ENCODE assay signal across 17 cellular contexts in genomic region chr11:64384039-64384737, GRCh38. TPM values are rescaled to one million over a fixed set of nuclear protein-coding genes. Genes with fewer than 3 reads are reported as not detected.
DNase-seq lines count a peak whose midpoint lies in the region; ATAC-seq, FAIRE-seq and TF ChIP-seq lines count a peak whose summit lies in the region.
"Had no signal": no experiment of that assay in that cellular context is flagged by ENCODE, and none has a peak within 500 bp of the region (broad histone marks: within the 10 kb centered on the region; RNA-seq: fewer than 3 reads in every experiment).

No MANE protein-coding gene starts in this region.

- ATAC-seq in pancreas (peak; percentile 56 to 86 (median 80)), foreskin keratinocyte (no peak)

- H3K27me3 ChIP-seq in BLaER1 (peaks cover 3% of the 10 kb centered on the region; the same call in 1 of the 2 replicates), pancreas (no peaks in the 10 kb centered on the region), foreskin keratinocyte (peaks cover 22% of the 10 kb centered on the region)

- 44 to 51% methylated on average over 17 of the region's 17 CpGs for WGBS in pancreas, 2 donors

- H3K27ac ChIP-seq in BLaER1 = peak overlapping the region; percentile 80
- H3K27ac ChIP-seq in KOPT-K1 (ENCODE audit: low read depth, low read length, poor library complexity, severe bottlenecking) = peak overlapping the region; percentile 61
- peak overlapping the region; percentile 86 for H3K27ac ChIP-seq in cingulate gyrus (ENCODE audit: low read depth, low read length)
- no peak overlapping the region for H3K27ac ChIP-seq in pancreas
- H3K27ac ChIP-seq in foreskin keratinocyte = no peak overlapping the region
- H3K27ac ChIP-seq: HL-60, PC-9 had no signal

- peak overlapping the region; percentile 90 for H3K4me2 ChIP-seq in BLaER1
- H3K4me2 ChIP-seq: PC-9 had no signal

- peaks cover 11% of the 10 kb centered on the region; the same call in 1 of the 2 replicates for H3K9me3 ChIP-seq in BLaER1
- no peaks in the 10 kb centered on the region for H3K9me3 ChIP-seq in KOPT-K1 (ENCODE audit: insufficient read depth, low read length, poor library complexity, severe bottlenecking)
- H3K9me3 ChIP-seq in pancreas = no peaks in the 10 kb centered on the region

- TF ChIP-seq CTCF in pancreas (IDR thresholded peaks at IDR 0.05) (no peak), foreskin keratinocyte (conservative IDR thresholded peaks at IDR 0.05) (no peak)

- intact Hi-C loops in pancreas (cut with DNase I) = no loop called here

- H3K4me1 ChIP-seq in BLaER1 (peaks cover 99% of the 10 kb centered on the region), pancreas (no peaks in the 10 kb centered on the region), foreskin keratinocyte (no peaks in the 10 kb centered on the region)

- H3K9ac ChIP-seq in BLaER1 = no peak overlapping the region

- FAIRE-seq in pancreas (lab: Jason Lieb, UNC) (no peak), GM19239 (lab: Jason Lieb, UNC) (no peak)
- FAIRE-seq: A204.1 had no signal

- no peak overlapping the region for H3K4me3 ChIP-seq in BLaER1
- no peak overlapping the region for H3K4me3 ChIP-seq in pancreas
- H3K4me3 ChIP-seq: PC-9 had no signal

- H3K36me3 ChIP-seq in BLaER1 = peaks cover 11% of the 10 kb centered on the region; the same call in 1 of the 2 replicates
- H3K36me3 ChIP-seq in KOPT-K1 (ENCODE audit: insufficient read depth, low read length) = no peaks in the 10 kb centered on the region
- no peaks in the 10 kb centered on the region for H3K36me3 ChIP-seq in pancreas

- no peaks in the 10 kb centered on the region for H4K20me1 ChIP-seq in BLaER1

- DNase-seq in pancreas (peak in 3 of 6 donors; percentile 34 to 58 (median 49)), GM19239 (ENCODE audit: insufficient read length, low spot score) (no peak), GM19240 (ENCODE audit: insufficient read length, low spot score) (no peak), foreskin keratinocyte (no peak)
- no peak for DNase-seq in activated T-cell treated with anti-CD3 and anti-CD28 coated beads, Interleukin-2, amount 50 U/mL, for 48 hours
- DNase-seq: Calu3; CD4-positive, CD25-positive, alpha-beta regulatory T cell; HFFc6; NCI-H1048; NCI-H446 treated with DMSO at 0.1 percent for 48 hours; NCI-H774; PC-9 had no signal

RNA-seq across cellular contexts. Expression of gene RPS6KA4, which starts 25.2 kb away (rescaled TPM):
- total RNA-seq in pancreas (10 to 100 TPM in 2 of 6 donors, 1 to 10 TPM in 4; 7.4 to 16.3 (median 9.0) TPM), foreskin keratinocyte (86.1 and 87.6 TPM in 2 replicates)
- polyA plus RNA-seq in pancreas (10 to 100 TPM; 15.4 to 18.8 TPM), foreskin keratinocyte (69.4 and 74.6 TPM in 2 replicates)

RNA-seq across cellular contexts. Expression of gene CCDC88B, which starts 44.2 kb away (rescaled TPM):
- total RNA-seq in pancreas = 10 to 100 TPM in 1 of 6 donors, 1 to 10 TPM in 5; 3.0 to 11.2 (median 4.7) TPM
- 10 to 100 TPM; 31.0 to 50.0 TPM for polyA plus RNA-seq in pancreas
- total RNA-seq in foreskin keratinocyte = 4.9 and 7.6 TPM in 2 replicates
- polyA plus RNA-seq in foreskin keratinocyte = 5.3 and 8.9 TPM in 2 replicates

Comparison
In these comparisons a context has a peak if more than half of its experiments do, and no peak if none do; other contexts are left out.
1. H3K27ac ChIP-seq: peak in BLaER1 (single experiment), KOPT-K1 (single experiment) and cingulate gyrus (single experiment); none in pancreas (0 of 4) and foreskin keratinocyte (single experiment).